ENCODE assay signal across 12 cellular contexts in the genomic region with DNA sequence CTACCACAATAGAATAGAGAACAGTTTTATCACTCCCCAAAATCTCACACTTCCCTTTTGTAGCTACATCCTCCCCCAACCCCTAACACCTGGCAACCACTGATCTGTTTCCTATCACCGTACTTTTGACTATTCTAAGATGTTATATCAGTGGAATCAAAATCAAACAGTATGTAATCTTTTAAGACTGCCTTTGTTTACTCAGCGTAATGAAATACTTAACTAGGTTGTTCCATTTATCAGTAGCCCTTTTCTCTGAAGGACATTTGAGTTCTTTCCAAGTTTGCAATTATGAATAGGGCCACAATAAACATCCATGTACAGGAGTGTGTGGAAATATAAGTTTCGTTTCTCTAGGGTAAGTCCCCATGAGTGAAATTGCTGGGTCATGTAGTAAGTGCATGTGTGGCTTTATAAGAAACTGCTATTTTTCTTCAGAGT.
DNase-seq lines count a peak whose midpoint lies in the region; ATAC-seq and TF ChIP-seq lines count a peak whose summit lies in the region.
"Had no signal": no experiment of that assay in that cellular context is flagged by ENCODE, and none has a peak within 500 bp of the region (broad histone marks: within the 10 kb centered on the region; RNA-seq: fewer than 3 reads in every experiment).

No MANE protein-coding gene starts in this region.

- CTCF ChIA-PET in activated CD4-positive, alpha-beta memory T cell treated with anti-CD3 and anti-CD28 coated beads, Interleukin-2, amount 10 ng/mL, durations not matched to agents 7 days and 5 days (lab: Charles Lee) = interaction anchor here (0.6 kb wide), 1 partner anchor 111 kb away, joined by 4 read pairs; no protein-coding TSS in a partner anchor

- H3K4me1 Mint-ChIP-seq in activated CD4-positive, alpha-beta memory T cell treated with anti-CD3 and anti-CD28 coated beads, Interleukin-2, amount 10 ng/mL, durations not matched to agents 7 days and 5 days = peaks cover 51% of the 10 kb centered on the region

- intact Hi-C loops in left colon (cut with DNase I, micrococcal nuclease) (no loop called here), left cardiac atrium (cut with DNase I) (no loop called here), heart right ventricle (cut with DNase I) (no loop called here)

- peak; percentile 48 for ATAC-seq in HG02981 (IDR thresholded peaks at IDR 0.05; ENCODE audit: unreplicated experiment)
- ATAC-seq in left colon = peak; percentile 80
- ATAC-seq in left cardiac atrium = no peak
- no peak for ATAC-seq in heart right ventricle

- 36 to 47% methylated on average over 3 of the region's 3 CpGs for WGBS in heart right ventricle, 2 donors

- H3K4me1 ChIP-seq in heart right ventricle = peaks cover 0 to 9% (median 0%) of the 10 kb centered on the region in 9 donors

- peak overlapping the region; percentile 89 for H3K27ac Mint-ChIP-seq in activated CD4-positive, alpha-beta memory T cell treated with anti-CD3 and anti-CD28 coated beads, Interleukin-2, amount 10 ng/mL, durations not matched to agents 7 days and 5 days

- TF ChIP-seq CTCF in heart right ventricle (IDR thresholded peaks at IDR 0.05) = no peak

- peak overlapping the region; percentile 49 for H3K4me3 Mint-ChIP-seq in activated CD4-positive, alpha-beta memory T cell treated with anti-CD3 and anti-CD28 coated beads, Interleukin-2, amount 10 ng/mL, durations not matched to agents 7 days and 5 days

- DNase-seq in DMS79 (lab: John Stamatoyannopoulos, UW) = peak; percentile 16
- peak; percentile 50 for DNase-seq in activated CD4-positive, alpha-beta memory T cell treated with anti-CD3 and anti-CD28 coated beads, Interleukin-2, amount 10 ng/mL, durations not matched to agents 7 days and 5 days
- DNase-seq in left colon = no peak
- DNase-seq in left cardiac atrium = no peak
- no peak for DNase-seq in LoVo (ENCODE audit: low spot score)
- DNase-seq in heart right ventricle = no peak
- DNase-seq: amniotic stem cell; ovary; stimulated activated CD4-positive, alpha-beta T cell treated with anti-CD3 and anti-CD28 coated beads, Interleukin-2, amount 100 ng/mL, for 48 hours had no signal

- peak overlapping the region in 1 of 10 donors; percentile 0 for H3K27ac ChIP-seq in heart right ventricle
- H3K27ac ChIP-seq: KMS-11, ovary, VCaP had no signal

- peaks cover 5% of the 10 kb centered on the region for H3K9me3 Mint-ChIP-seq in activated CD4-positive, alpha-beta memory T cell treated with anti-CD3 and anti-CD28 coated beads, Interleukin-2, amount 10 ng/mL, durations not matched to agents 7 days and 5 days

- H3K4me3 ChIP-seq in heart right ventricle = no peak overlapping the region
- H3K4me3 ChIP-seq: ovary had no signal

- peaks cover 6% of the 10 kb centered on the region for H3K36me3 Mint-ChIP-seq in activated CD4-positive, alpha-beta memory T cell treated with anti-CD3 and anti-CD28 coated beads, Interleukin-2, amount 10 ng/mL, durations not matched to agents 7 days and 5 days (ENCODE audit: low read depth)

- H3K9me3 ChIP-seq in heart right ventricle = no peaks in the 10 kb centered on the region
- H3K9me3 ChIP-seq: ovary had no signal

- no peaks in the 10 kb centered on the region for H3K27me3 ChIP-seq in heart right ventricle
- H3K27me3 ChIP-seq: ovary had no signal

- no peaks in the 10 kb centered on the region for H3K27me3 Mint-ChIP-seq in activated CD4-positive, alpha-beta memory T cell treated with anti-CD3 and anti-CD28 coated beads, Interleukin-2, amount 10 ng/mL, durations not matched to agents 7 days and 5 days

- POLR2A ChIA-PET in activated CD4-positive, alpha-beta memory T cell treated with anti-CD3 and anti-CD28 coated beads, Interleukin-2, amount 10 ng/mL, durations not matched to agents 7 days and 5 days (lab: Charles Lee) = interaction anchor here (1.5 kb wide), 1 partner anchor 382 kb away, joined by 4 read pairs; a partner anchor contains a TSS

- no peaks in the 10 kb centered on the region for H3K36me3 ChIP-seq in heart right ventricle
- H3K36me3 ChIP-seq: ovary had no signal

Comparison
In these comparisons a context has a peak if more than half of its experiments do, and no peak if none do; other contexts are left out.
1. DNase-seq: peak in DMS79 (single experiment) and activated CD4-positive, alpha-beta memory T cell treated with anti-CD3 and anti-CD28 coated beads, Interleukin-2, amount 10 ng/mL, durations not matched to agents 7 days and 5 days (single experiment); none in left colon (0 of 2), left cardiac atrium (single experiment), LoVo (single experiment) and heart right ventricle (0 of 2).
2. ATAC-seq: peak in HG02981 (single experiment) and left colon (single experiment); none in left cardiac atrium (0 of 2) and heart right ventricle (0 of 8).